ENCODE assay signal across 15 cellular contexts in genomic region chrX:153477039-153477438, GRCh38. TPM values are rescaled to one million over a fixed set of nuclear protein-coding genes. Genes with fewer than 3 reads are reported as not detected.
DNase-seq lines count a peak whose midpoint lies in the region; FAIRE-seq and TF ChIP-seq lines count a peak whose summit lies in the region.
"Had no signal": no experiment of that assay in that cellular context is flagged by ENCODE, and none has a peak within 500 bp of the region (broad histone marks: within the 10 kb centered on the region; RNA-seq: fewer than 3 reads in every experiment).

No MANE protein-coding gene starts in this region.

- no peak overlapping the region for H3K4me3 Mint-ChIP-seq in endothelial cell (ENCODE audit: unreplicated experiment)
- no peak overlapping the region for H3K4me3 Mint-ChIP-seq in mesothelial cell of epicardium
- H3K4me3 Mint-ChIP-seq: activated CD8-positive, alpha-beta memory T cell treated with anti-CD3 and anti-CD28 coated beads, Interleukin-2, amount 10 ng/mL, durations not matched to agents 7 days and 5 days; IgD-negative memory B cell; memory B cell; T-cell had no signal

- in situ Hi-C loops in ACHN (cut with HindIII; ENCODE audit: low pct_ligation_motif_present, low pct_unique_long_range_greater_than_20kb, low sequenced_read_pairs) = no loop called here

- H3K36me3 Mint-ChIP-seq in endothelial cell (ENCODE audit: low read depth, unreplicated experiment) = no peaks in the 10 kb centered on the region
- H3K36me3 Mint-ChIP-seq in mesothelial cell of epicardium = no peaks in the 10 kb centered on the region
- H3K36me3 Mint-ChIP-seq: activated CD8-positive, alpha-beta memory T cell treated with anti-CD3 and anti-CD28 coated beads, Interleukin-2, amount 10 ng/mL, durations not matched to agents 7 days and 5 days; IgD-negative memory B cell; memory B cell; T-cell had no signal

- H3K27me3 Mint-ChIP-seq in endothelial cell (ENCODE audit: unreplicated experiment) = peaks cover 3% of the 10 kb centered on the region
- H3K27me3 Mint-ChIP-seq in mesothelial cell of epicardium (ENCODE audit: low read depth) = no peaks in the 10 kb centered on the region
- H3K27me3 Mint-ChIP-seq: IgD-negative memory B cell, T-cell had no signal

- H3K27me3 ChIP-seq in BE2C = no peaks in the 10 kb centered on the region
- H3K27me3 ChIP-seq in SJCRH30 = no peaks in the 10 kb centered on the region
- H3K27me3 ChIP-seq: adrenal gland had no signal

- TF ChIP-seq CTCF in BE2C (IDR thresholded peaks at IDR 0.05; ENCODE audit: low read depth, low read length) (no peak), endothelial cell (IDR thresholded peaks at IDR 0.05; ENCODE audit: unreplicated experiment) (no peak), mesothelial cell of epicardium (IDR thresholded peaks at IDR 0.05; ENCODE audit: unreplicated experiment) (no peak)

- FAIRE-seq in frontal cortex (lab: Jason Lieb, UNC) = no peak

- DNase-seq in BE2C (peak; percentile 84), NCI-H1694 (lab: John Stamatoyannopoulos, UW) (peak; percentile 81), endothelial cell (ENCODE audit: low spot score) (peak; percentile 30), mesothelial cell of epicardium (ENCODE audit: low spot score in 2 of 2, unreplicated experiment in 2 of 2) (peak in 1 of 2 experiments; percentile 65), SJCRH30 (no peak), ACHN (no peak), frontal cortex (ENCODE audit: low spot score in 2 of 2) (no peak), SW 1271 (lab: John Stamatoyannopoulos, UW) (no peak)
- DNase-seq: activated CD8-positive, alpha-beta memory T cell treated with anti-CD3 and anti-CD28 coated beads, Interleukin-2, amount 10 ng/mL, durations not matched to agents 7 days and 5 days; NCI-H226; T-cell had no signal

- H3K27ac Mint-ChIP-seq in endothelial cell (ENCODE audit: unreplicated experiment) = no peak overlapping the region
- peak overlapping the region; percentile 80 for H3K27ac Mint-ChIP-seq in mesothelial cell of epicardium
- H3K27ac Mint-ChIP-seq: activated CD8-positive, alpha-beta memory T cell treated with anti-CD3 and anti-CD28 coated beads, Interleukin-2, amount 10 ng/mL, durations not matched to agents 7 days and 5 days; IgD-negative memory B cell; memory B cell; T-cell had no signal

- H3K4me3 ChIP-seq in BE2C (ENCODE audit: low read depth, low read length) (no peak overlapping the region), SJCRH30 (no peak overlapping the region)
- H3K4me3 ChIP-seq: adrenal gland had no signal

- H3K27ac ChIP-seq in SJCRH30 = no peak overlapping the region

- H3K4me1 ChIP-seq in BE2C = peaks cover 26% of the 10 kb centered on the region
- no peaks in the 10 kb centered on the region for H3K4me1 ChIP-seq in SJCRH30
- H3K4me1 ChIP-seq: adrenal gland had no signal

- H3K9me3 Mint-ChIP-seq in endothelial cell (ENCODE audit: unreplicated experiment) = no peaks in the 10 kb centered on the region
- H3K9me3 Mint-ChIP-seq in mesothelial cell of epicardium = no peaks in the 10 kb centered on the region
- H3K9me3 Mint-ChIP-seq: IgD-negative memory B cell, memory B cell, T-cell had no signal

- H3K9me3 ChIP-seq in BE2C (no peaks in the 10 kb centered on the region), SJCRH30 (replicated peaks) (no peaks in the 10 kb centered on the region)
- H3K9me3 ChIP-seq: adrenal gland had no signal

- H3K4me1 Mint-ChIP-seq in endothelial cell (ENCODE audit: unreplicated experiment) (peaks cover 22% of the 10 kb centered on the region), mesothelial cell of epicardium (peaks cover 13% of the 10 kb centered on the region)
- H3K4me1 Mint-ChIP-seq: IgD-negative memory B cell, memory B cell had no signal

- H3K36me3 ChIP-seq in BE2C = no peaks in the 10 kb centered on the region
- no peaks in the 10 kb centered on the region for H3K36me3 ChIP-seq in SJCRH30
- H3K36me3 ChIP-seq: adrenal gland had no signal

RNA-seq across cellular contexts. Expression of gene HAUS7, which starts 6.7 kb away (rescaled TPM):
- 81.5 TPM for polyA plus RNA-seq in BE2C (2012; ENCODE audit: insufficient read depth, insufficient read length, low read depth)
- 27.7 TPM for total RNA-seq in endothelial cell (ENCODE audit: unreplicated experiment)
- total RNA-seq in mesothelial cell of epicardium = 22.9 to 25.1 TPM (median 24.7 TPM) in 3 replicates
- total RNA-seq in SJCRH30 (2014; rRNA removed; shearing (Covaris generic)) = 29.6 and 29.8 TPM in 2 replicates
- 6.5 TPM for total RNA-seq in frontal cortex

RNA-seq across cellular contexts. Expression of gene BGN, which starts 17.7 kb away (rescaled TPM):
- 54.0 TPM for polyA plus RNA-seq in BE2C (2012; ENCODE audit: insufficient read depth, insufficient read length, low read depth)
- total RNA-seq in endothelial cell (ENCODE audit: unreplicated experiment) (393 TPM), mesothelial cell of epicardium (114 to 121 TPM (median 121 TPM) in 3 replicates), frontal cortex (1.6 TPM)
- total RNA-seq in SJCRH30 (2014; rRNA removed; shearing (Covaris generic)) = 0.15 and 0.16 TPM in 2 replicates
- total RNA-seq: activated CD8-positive, alpha-beta memory T cell treated with anti-CD3 and anti-CD28 coated beads, Interleukin-2, amount 10 ng/mL, durations not matched to agents 7 days and 5 days had no signal
- polyA plus RNA-seq: IgD-negative memory B cell had no signal

RNA-seq across cellular contexts. Expression of gene TREX2, which starts 31.2 kb away (rescaled TPM):
- polyA plus RNA-seq in BE2C (2012; ENCODE audit: insufficient read depth, insufficient read length, low read depth) = 4.6 TPM
- total RNA-seq in endothelial cell (ENCODE audit: unreplicated experiment) (1.5 TPM), mesothelial cell of epicardium (0.72 to 0.97 TPM (median 0.83 TPM) in 3 replicates), frontal cortex (2.9 TPM)
- 0.10 and 0.67 TPM in 2 replicates for total RNA-seq in SJCRH30 (2014; rRNA removed; shearing (Covaris generic))

RNA-seq across cellular contexts. Expression of gene ATP2B3, which starts 40.4 kb away (rescaled TPM):
- 13.1 TPM for polyA plus RNA-seq in BE2C (2012; ENCODE audit: insufficient read depth, insufficient read length, low read depth)
- 0.10 TPM for total RNA-seq in endothelial cell (ENCODE audit: unreplicated experiment)
- 0.82 to 0.99 TPM (median 0.83 TPM) in 3 replicates for total RNA-seq in mesothelial cell of epicardium
- total RNA-seq in SJCRH30 (2014; rRNA removed; shearing (Covaris generic)) = 0.05 and 0.06 TPM in 2 replicates
- 7.3 TPM for total RNA-seq in frontal cortex
- total RNA-seq: activated CD8-positive, alpha-beta memory T cell treated with anti-CD3 and anti-CD28 coated beads, Interleukin-2, amount 10 ng/mL, durations not matched to agents 7 days and 5 days; esophagus mucosa had no signal
- polyA plus RNA-seq: IgD-negative memory B cell had no signal

Comparison
In these comparisons a context has a peak if more than half of its experiments do, and no peak if none do; other contexts are left out.
1. DNase-seq: peak in BE2C (single experiment), NCI-H1694 (single experiment) and endothelial cell (single experiment); none in SJCRH30 (0 of 2), ACHN (single experiment), frontal cortex (0 of 2) and SW 1271 (0 of 2).
2. RNA of gene BGN, which starts 17.7 kb away (total RNA-seq): 393 TPM in endothelial cell (single experiment) and 114 to 121 TPM in mesothelial cell of epicardium; 1.6 TPM in frontal cortex (single experiment) and 0.15 to 0.16 TPM in SJCRH30; every median in the first group is over 10 times any median in the second.